1 cellular context compared by ENCODE assay signal in the genomic region with DNA sequence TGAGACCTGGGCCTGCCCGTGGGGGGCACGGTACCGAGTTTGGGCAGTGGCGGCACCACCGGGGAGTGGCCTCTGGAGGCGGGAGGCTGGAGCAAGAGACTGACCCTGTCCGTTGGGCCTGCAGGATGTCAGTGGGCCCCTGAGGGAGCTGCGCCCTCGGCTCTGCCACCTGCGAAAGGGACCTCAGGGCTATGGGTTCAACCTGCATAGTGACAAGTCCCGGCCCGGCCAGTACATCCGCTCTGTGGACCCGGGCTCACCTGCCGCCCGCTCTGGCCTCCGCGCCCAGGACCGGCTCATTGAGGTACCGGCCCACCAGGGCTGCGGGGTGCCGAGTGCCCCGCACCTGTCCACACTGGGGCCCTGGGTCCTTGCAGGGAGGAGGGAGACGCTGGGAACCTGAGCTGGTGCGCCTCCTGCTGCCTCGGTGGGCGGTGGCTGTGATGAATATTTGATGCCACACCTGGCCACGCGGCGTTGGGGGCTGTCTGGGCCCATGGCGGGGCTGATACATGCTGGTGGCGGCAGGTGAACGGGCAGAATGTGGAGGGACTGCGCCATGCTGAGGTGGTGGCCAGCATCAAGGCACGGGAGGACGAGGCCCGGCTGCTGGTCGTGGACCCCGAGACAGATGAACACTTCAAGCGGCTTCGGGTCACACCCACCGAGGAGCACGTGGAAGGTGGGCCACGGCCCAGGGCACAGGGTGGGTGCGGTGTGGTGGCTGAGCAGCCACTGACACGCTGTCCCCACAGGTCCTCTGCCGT.
TF ChIP-seq lines count a peak whose summit lies in the region.

No MANE protein-coding gene starts in this region.

TF ChIP-seq in H1, 55 proteins besides CTCF, POLR2A, EP300 and RAD21:
- TF ChIP-seq KDM4A (IDR thresholded peaks at IDR 0.05; ENCODE audit: low read depth, low read length, severe bottlenecking) = no peak
- no peak for TF ChIP-seq KDM5A (IDR thresholded peaks at IDR 0.05; ENCODE audit: low read length)
- no peak for TF ChIP-seq RFX5 (IDR thresholded peaks at IDR 0.05; ENCODE audit: borderline replicate concordance, low read depth, low read length)
- no peak for TF ChIP-seq TCF12 (IDR thresholded peaks at IDR 0.05; ENCODE audit: low read depth, low read length)
- TF ChIP-seq, protein P1, sequence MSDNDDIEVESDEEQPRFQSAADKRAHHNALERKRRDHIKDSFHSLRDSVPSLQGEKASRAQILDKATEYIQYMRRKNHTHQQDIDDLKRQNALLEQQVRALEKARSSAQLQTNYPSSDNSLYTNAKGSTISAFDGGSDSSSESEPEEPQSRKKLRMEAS (IDR thresholded peaks at IDR 0.05) = no peak
- no peak for TF ChIP-seq RXRA (IDR thresholded peaks at IDR 0.05; ENCODE audit: insufficient read depth, low read depth, low read length)
- no peak for TF ChIP-seq SRF (IDR thresholded peaks at IDR 0.05; ENCODE audit: low read depth, low read length)
- TF ChIP-seq BCL11A (IDR thresholded peaks at IDR 0.05; ENCODE audit: low read depth in 2 of 2, low read length in 2 of 2) = no peak
- no peak for TF ChIP-seq CEBPB (IDR thresholded peaks at IDR 0.05; ENCODE audit: low read depth, low read length)
